In the genomic region with DNA sequence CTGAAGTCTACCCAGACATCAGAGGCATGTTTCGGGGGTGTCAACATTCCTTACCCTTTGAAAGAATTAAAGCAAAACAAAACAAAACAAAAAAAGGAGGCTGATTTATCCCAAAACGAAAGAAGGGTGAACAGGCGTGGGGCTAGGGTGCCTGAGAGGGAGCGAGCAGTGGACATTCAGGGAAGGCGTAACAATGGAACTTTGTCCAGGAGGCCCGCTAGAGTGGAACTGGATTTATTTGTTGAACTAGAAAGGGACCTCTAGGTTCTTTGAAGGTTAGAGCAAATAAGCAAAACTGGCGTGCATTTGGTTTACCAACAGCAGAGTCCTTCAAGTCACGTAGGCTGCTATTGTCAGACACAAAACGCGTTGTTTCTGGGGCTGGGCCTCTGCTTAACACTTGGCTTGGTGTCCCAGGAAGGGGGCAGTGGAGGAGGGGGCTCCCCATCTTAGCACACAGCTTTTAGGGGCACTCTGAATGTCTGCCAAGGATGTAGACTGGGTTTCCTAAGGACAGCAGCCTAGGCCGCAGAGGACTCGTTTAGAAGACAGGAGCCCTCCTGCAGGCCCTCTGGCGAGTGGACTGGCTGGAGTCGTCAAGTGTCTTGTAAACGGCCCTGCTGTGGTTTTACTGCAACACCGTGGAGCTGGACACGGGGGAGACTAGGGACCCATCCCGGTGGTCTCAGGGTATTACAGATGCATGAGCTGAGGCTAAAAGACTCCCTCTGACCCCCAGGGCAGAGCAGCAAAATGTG, we compare ENCODE assay signal across 10 cellular contexts.
DNase-seq lines count a peak whose midpoint lies in the region; ATAC-seq and TF ChIP-seq lines count a peak whose summit lies in the region.
"Had no signal": no experiment of that assay in that cellular context is flagged by ENCODE, and none has a peak within 500 bp of the region (broad histone marks: within the 10 kb centered on the region; RNA-seq: fewer than 3 reads in every experiment).

No MANE protein-coding gene starts in this region.

- peak overlapping the region; percentile 84 for H3K27ac Mint-ChIP-seq in activated T-cell treated with anti-CD3 and anti-CD28 coated beads, Interleukin-2, amount 50 U/mL, for 24 hours
- H3K27ac Mint-ChIP-seq in chondrocyte (ENCODE audit: unreplicated experiment) (peak overlapping the region; percentile 99), mesothelial cell of epicardium (peak overlapping the region; percentile 100)

- H3K4me3 Mint-ChIP-seq in activated T-cell treated with anti-CD3 and anti-CD28 coated beads, Interleukin-2, amount 50 U/mL, for 24 hours, result no peak overlapping the region
- H3K4me3 Mint-ChIP-seq in chondrocyte (ENCODE audit: unreplicated experiment) (peak overlapping the region; percentile 77), mesothelial cell of epicardium (peak overlapping the region; percentile 79)

- peaks cover 9% of the 10 kb centered on the region for H3K4me1 ChIP-seq in upper lobe of right lung

- H3K36me3 Mint-ChIP-seq in activated T-cell treated with anti-CD3 and anti-CD28 coated beads, Interleukin-2, amount 50 U/mL, for 24 hours (ENCODE audit: low read depth), result no peaks in the 10 kb centered on the region
- no peaks in the 10 kb centered on the region for H3K36me3 Mint-ChIP-seq in chondrocyte (ENCODE audit: low read depth)
- no peaks in the 10 kb centered on the region for H3K36me3 Mint-ChIP-seq in mesothelial cell of epicardium
- H3K36me3 Mint-ChIP-seq: activated CD4-positive, alpha-beta memory T cell treated with anti-CD3 and anti-CD28 coated beads for 36 hours had no signal

- H3K27ac ChIP-seq in upper lobe of right lung, result peak overlapping the region; percentile 87

- H3K27me3 Mint-ChIP-seq in activated T-cell treated with anti-CD3 and anti-CD28 coated beads, Interleukin-2, amount 50 U/mL, for 24 hours, result peaks cover 9% of the 10 kb centered on the region
- H3K27me3 Mint-ChIP-seq in chondrocyte (ENCODE audit: low read depth) (peaks cover 4% of the 10 kb centered on the region), mesothelial cell of epicardium (ENCODE audit: low read depth) (no peaks in the 10 kb centered on the region)
- H3K27me3 Mint-ChIP-seq: activated CD4-positive, alpha-beta memory T cell treated with anti-CD3 and anti-CD28 coated beads for 36 hours had no signal

- H3K4me3 ChIP-seq in upper lobe of right lung, result peak overlapping the region; percentile 59

- H3K27me3 ChIP-seq in upper lobe of right lung, result no peaks in the 10 kb centered on the region

- no peaks in the 10 kb centered on the region for H3K36me3 ChIP-seq in upper lobe of right lung
- H3K36me3 ChIP-seq: neutrophil had no signal

- no peak for DNase-seq in activated T-cell treated with anti-CD3 and anti-CD28 coated beads, Interleukin-2, amount 50 U/mL, for 24 hours
- DNase-seq in activated T-cell treated with anti-CD3 and anti-CD28 coated beads, Interleukin-2, amount 50 U/mL, for 48 hours, result no peak
- DNase-seq in chondrocyte (ENCODE audit: low spot score) (no peak), mesothelial cell of epicardium (ENCODE audit: low spot score in 2 of 2, unreplicated experiment in 2 of 2) (no peak), upper lobe of right lung (no peak), NCI-H345 treated with DMSO at 0.1 percent for 48 hours (lab: John Stamatoyannopoulos, UW; ENCODE audit: unreplicated experiment) (no peak), left colon (no peak)

- ATAC-seq in upper lobe of right lung (no peak), HG03175 (IDR thresholded peaks at IDR 0.05; ENCODE audit: unreplicated experiment) (no peak), left colon (no peak)

- no peaks in the 10 kb centered on the region for H3K9me3 Mint-ChIP-seq in activated T-cell treated with anti-CD3 and anti-CD28 coated beads, Interleukin-2, amount 50 U/mL, for 24 hours
- no peaks in the 10 kb centered on the region for H3K9me3 Mint-ChIP-seq in chondrocyte (ENCODE audit: low read depth)
- H3K9me3 Mint-ChIP-seq in mesothelial cell of epicardium, result peaks cover 14% of the 10 kb centered on the region
- H3K9me3 Mint-ChIP-seq: activated CD4-positive, alpha-beta memory T cell treated with anti-CD3 and anti-CD28 coated beads for 36 hours had no signal

- TF ChIP-seq CTCF in chondrocyte (IDR thresholded peaks at IDR 0.05), result no peak
- TF ChIP-seq CTCF in mesothelial cell of epicardium (IDR thresholded peaks at IDR 0.05; ENCODE audit: unreplicated experiment), result no peak
- no peak for TF ChIP-seq CTCF in upper lobe of right lung (IDR thresholded peaks at IDR 0.05)

- no peaks in the 10 kb centered on the region for H3K9me3 ChIP-seq in upper lobe of right lung
- H3K9me3 ChIP-seq: neutrophil had no signal

- H3K4me1 Mint-ChIP-seq in activated T-cell treated with anti-CD3 and anti-CD28 coated beads, Interleukin-2, amount 50 U/mL, for 24 hours (ENCODE audit: low read depth), result peaks cover 16% of the 10 kb centered on the region
- peaks cover 21% of the 10 kb centered on the region for H3K4me1 Mint-ChIP-seq in chondrocyte (ENCODE audit: low read depth)
- H3K4me1 Mint-ChIP-seq in mesothelial cell of epicardium, result peaks cover 50% of the 10 kb centered on the region

- intact Hi-C loops in upper lobe of right lung (cut with DNase I), result loop anchor here (5.0 kb wide), 1 partner anchor 551 kb away; no protein-coding TSS in a partner anchor
- intact Hi-C loops in left colon (cut with DNase I, micrococcal nuclease), result loop anchor here (5.0 to 10.0 kb wide), 3 partner anchors 446 to 848 kb away; no protein-coding TSS in a partner anchor
